ENCODE assay signal across 26 cellular contexts in genomic region chr10:89307213-89307612, GRCh38. TPM values are rescaled to one million over a fixed set of nuclear protein-coding genes. Genes with fewer than 3 reads are reported as not detected.
DNase-seq lines count a peak whose midpoint lies in the region; TF ChIP-seq lines count a peak whose summit lies in the region.
"Had no signal": no experiment of that assay in that cellular context is flagged by ENCODE, and none has a peak within 500 bp of the region (broad histone marks: within the 10 kb centered on the region; RNA-seq: fewer than 3 reads in every experiment).

No MANE protein-coding gene starts in this region.

- peak; percentile 29 for DNase-seq in NCI-H226
- DNase-seq in fibroblast of the aortic adventitia (ENCODE audit: low read depth), result peak; percentile 16
- DNase-seq in activated effector memory CD4-positive, alpha-beta T cell treated with anti-CD3 and anti-CD28 coated beads, Interleukin-2, amount 50 U/mL, for 16 hours, result no peak
- no peak for DNase-seq in HCEC 1CT
- no peak for DNase-seq in NCI-H2107 (lab: John Stamatoyannopoulos, UW)
- no peak for DNase-seq in osteocyte (ENCODE audit: extremely low spot score, unreplicated experiment)
- DNase-seq: 8988T; CD8-positive, alpha-beta memory T cell; DMS79 treated with DMSO at 0.1 percent for 48 hours; H7; KG1; MG63; NCI-H1105 treated with DMSO at 0.1 percent for 48 hours; NCI-H2029; NCI-H2171; NCI-H524 treated with DMSO at 0.1 percent for 48 hours; NCI-H774; NK-92 treated with Interleukin-12 subunit alpha and Interleukin-12 subunit beta, amount 100 ng/mL, for 24 hours; PC-3; SJCRH30; T-cell had no signal

- H3K79me2 ChIP-seq in ACC112 (ENCODE audit: control insufficient read depth, insufficient read depth, low read length, unreplicated experiment), result peaks cover 27% of the 10 kb centered on the region

- H3K4me2 ChIP-seq in BLaER1 treated with 17β-estradiol and CSF1 and Interleukin-3, amounts not matched to agents 10 nM and 100 nM, result peak overlapping the region in 9 of 11 experiments; percentile 18 to 48 (median 24); a peak in 12 of 22 replicates

- peaks cover 31% of the 10 kb centered on the region for H3K36me3 ChIP-seq in ACC112 (ENCODE audit: insufficient read depth, low read length)
- peaks cover 7 to 39% (median 30%) of the 10 kb centered on the region in 11 experiments; a peak in 19 of 22 replicates for H3K36me3 ChIP-seq in BLaER1 treated with 17β-estradiol and CSF1 and Interleukin-3, amounts not matched to agents 10 nM and 100 nM
- H3K36me3 ChIP-seq: MG63, SJCRH30 had no signal

- TF ChIP-seq CTCF in fibroblast of the aortic adventitia (IDR thresholded peaks at IDR 0.05; ENCODE audit: insufficient read depth, low read length) (no peak), osteocyte (IDR thresholded peaks at IDR 0.05) (no peak)

- H3K27me3 ChIP-seq in ACC112 (ENCODE audit: insufficient read depth, low read length), result no peaks in the 10 kb centered on the region
- no peaks in the 10 kb centered on the region for H3K27me3 ChIP-seq in BLaER1 treated with 17β-estradiol and CSF1 and Interleukin-3, amounts not matched to agents 10 nM and 100 nM
- H3K27me3 ChIP-seq: MG63, SJCRH30 had no signal

- peaks cover 32% of the 10 kb centered on the region for H3K36me3 Mint-ChIP-seq in osteocyte (ENCODE audit: unreplicated experiment)

- peaks cover 19% of the 10 kb centered on the region for H3K4me1 Mint-ChIP-seq in osteocyte (ENCODE audit: unreplicated experiment)

- H3K27me3 Mint-ChIP-seq in osteocyte (ENCODE audit: unreplicated experiment), result no peaks in the 10 kb centered on the region
- H3K27me3 Mint-ChIP-seq: B cell, T-cell had no signal

- peaks cover 31% of the 10 kb centered on the region for H3K4me1 ChIP-seq in ACC112 (ENCODE audit: control insufficient read depth, insufficient read depth, low read length, unreplicated experiment)
- H3K4me1 ChIP-seq in BLaER1 treated with 17β-estradiol and CSF1 and Interleukin-3, amounts not matched to agents 10 nM and 100 nM, result peaks cover 25 to 44% (median 29%) of the 10 kb centered on the region in 10 experiments
- H3K4me1 ChIP-seq: SJCRH30 had no signal

- H3K4me3 Mint-ChIP-seq in osteocyte (ENCODE audit: unreplicated experiment), result no peak overlapping the region
- H3K4me3 Mint-ChIP-seq: B cell; CD8-positive, alpha-beta memory T cell; T-cell had no signal

- H3K27ac Mint-ChIP-seq in osteocyte (ENCODE audit: unreplicated experiment), result no peak overlapping the region
- H3K27ac Mint-ChIP-seq: B cell, CD14-positive monocyte, T-cell had no signal

- H2AFZ ChIP-seq in ACC112 (ENCODE audit: low read length, unreplicated experiment), result no peak overlapping the region
- H2AFZ ChIP-seq: GM23248 had no signal

- H4K20me1 ChIP-seq in BLaER1 treated with 17β-estradiol and CSF1 and Interleukin-3, amounts not matched to agents 10 nM and 100 nM, result peaks cover 0 to 8% (median 0%) of the 10 kb centered on the region in 11 experiments; a peak in 2 of 22 replicates

- H3K9me3 ChIP-seq in BLaER1 treated with 17β-estradiol and CSF1 and Interleukin-3, amounts not matched to agents 10 nM and 100 nM (replicated peaks in 1 of 11), result peaks cover 0 to 16% (median 0%) of the 10 kb centered on the region in 11 experiments; a peak in 2 of 22 replicates
- H3K9me3 ChIP-seq: MG63, SJCRH30 had no signal

- no peak overlapping the region for H3K9ac ChIP-seq in BLaER1 treated with 17β-estradiol and CSF1 and Interleukin-3, amounts not matched to agents 10 nM and 100 nM
- H3K9ac ChIP-seq: GM23248 had no signal

- H3K4me3 ChIP-seq in ACC112 (ENCODE audit: low read depth, low read length) (no peak overlapping the region), fibroblast of the aortic adventitia (ENCODE audit: low read depth, low read length) (no peak overlapping the region)
- H3K4me3 ChIP-seq in BLaER1 treated with 17β-estradiol and CSF1 and Interleukin-3, amounts not matched to agents 10 nM and 100 nM, result no peak overlapping the region
- H3K4me3 ChIP-seq: GM23248, MG63, SJCRH30 had no signal

- H3K9me3 Mint-ChIP-seq in osteocyte (ENCODE audit: unreplicated experiment), result no peaks in the 10 kb centered on the region

- H3K27ac ChIP-seq in ACC112 (ENCODE audit: low read depth, low read length), result peak overlapping the region; percentile 14; the same call in 1 of the 2 replicates
- H3K27ac ChIP-seq in BLaER1 treated with 17β-estradiol and CSF1 and Interleukin-3, amounts not matched to agents 10 nM and 100 nM, result no peak overlapping the region
- H3K27ac ChIP-seq: GM23248, SJCRH30 had no signal

RNA-seq across cellular contexts. Expression of gene IFIT2, which starts 5.4 kb away (rescaled TPM):
- total RNA-seq in fibroblast of the aortic adventitia (ENCODE audit: low replicate concordance) (7.6 and 30.7 TPM in 2 replicates), osteocyte (8.8 and 11.0 TPM in 2 replicates)

RNA-seq across cellular contexts. Expression of gene IFIT3, which starts 20.6 kb away (rescaled TPM):
- total RNA-seq in fibroblast of the aortic adventitia (ENCODE audit: low replicate concordance) (23.1 and 88.3 TPM in 2 replicates), osteocyte (19.9 and 22.7 TPM in 2 replicates)

RNA-seq across cellular contexts. Expression of gene LIPA, which starts 55.6 kb away (rescaled TPM):
- total RNA-seq in fibroblast of the aortic adventitia (ENCODE audit: low replicate concordance) (30.6 and 55.2 TPM in 2 replicates), osteocyte (36.9 and 42.2 TPM in 2 replicates)

Comparison
In these comparisons a context has a peak if more than half of its experiments do, and no peak if none do; other contexts are left out.
1. DNase-seq: peak in NCI-H226 (single experiment) and fibroblast of the aortic adventitia (single experiment); none in activated effector memory CD4-positive, alpha-beta T cell treated with anti-CD3 and anti-CD28 coated beads, Interleukin-2, amount 50 U/mL, for 16 hours (single experiment), HCEC 1CT (single experiment), NCI-H2107 (single experiment) and osteocyte (single experiment).